Comparison of ENCODE assay signal across 17 cellular contexts in genomic region chr2:179612108-179612507, GRCh38.
DNase-seq lines count a peak whose midpoint lies in the region; ATAC-seq and TF ChIP-seq lines count a peak whose summit lies in the region.
"Had no signal": no experiment of that assay in that cellular context is flagged by ENCODE, and none has a peak within 500 bp of the region (broad histone marks: within the 10 kb centered on the region; RNA-seq: fewer than 3 reads in every experiment).

No MANE protein-coding gene starts in this region.

- peak; percentile 19 for DNase-seq in M059J (ENCODE audit: low read depth)
- DNase-seq in fibroblast of mammary gland (ENCODE audit: low read depth): peak; percentile 58
- DNase-seq in skeletal muscle cell (ENCODE audit: low read depth): peak; percentile 23
- no peak for DNase-seq in T-helper 2 cell treated with Interferon-gamma antibody and Interleukin-4, amounts not matched to agents 5 μg/mL and 100 μg/mL, for 36 hours (ENCODE audit: low spot score)
- DNase-seq in NCI-H2081 (lab: John Stamatoyannopoulos, UW): no peak
- DNase-seq: activated CD8-positive, alpha-beta T cell treated with anti-CD3 and anti-CD28 coated beads, Interleukin-2, amount 10 ng/mL, durations not matched to agents 7 days and 5 days; DMS 273 treated with DMSO at 0.1 percent for 48 hours; effector memory CD4-positive, alpha-beta T cell; foreskin keratinocyte; NCI-H146; NCI-H446; stimulated activated CD4-positive, alpha-beta T cell treated with anti-CD3 and anti-CD28 coated beads, Interleukin-2, amount 100 ng/mL, for 24 hours had no signal

- peak overlapping the region; percentile 19; the same call in 1 of the 2 replicates for H3K27ac ChIP-seq in C4-2B
- H3K27ac ChIP-seq: BLaER1, foreskin keratinocyte had no signal

- no peak overlapping the region for H3K27ac Mint-ChIP-seq in T-helper 2 cell treated with Interferon-gamma antibody and Interleukin-4, amounts not matched to agents 5 μg/mL and 100 μg/mL, for 36 hours
- H3K27ac Mint-ChIP-seq: activated CD8-positive, alpha-beta T cell treated with anti-CD3 and anti-CD28 coated beads, Interleukin-2, amount 10 ng/mL, durations not matched to agents 7 days and 5 days had no signal

- ATAC-seq in HG03159 (IDR thresholded peaks at IDR 0.05; ENCODE audit: unreplicated experiment): no peak
- ATAC-seq: activated CD8-positive, alpha-beta T cell treated with anti-CD3 and anti-CD28 coated beads, Interleukin-2, amount 10 ng/mL, durations not matched to agents 7 days and 5 days; sciatic nerve had no signal

- H3K4me1 Mint-ChIP-seq in T-helper 2 cell treated with Interferon-gamma antibody and Interleukin-4, amounts not matched to agents 5 μg/mL and 100 μg/mL, for 36 hours (ENCODE audit: low read depth): no peaks in the 10 kb centered on the region
- H3K4me1 Mint-ChIP-seq: central memory CD8-positive, alpha-beta T cell had no signal

- H3K36me3 Mint-ChIP-seq in T-helper 2 cell treated with Interferon-gamma antibody and Interleukin-4, amounts not matched to agents 5 μg/mL and 100 μg/mL, for 36 hours (ENCODE audit: low read depth): no peaks in the 10 kb centered on the region

- no peak for TF ChIP-seq CTCF in C4-2B (conservative IDR thresholded peaks at IDR 0.05)
- TF ChIP-seq CTCF in fibroblast of mammary gland (conservative IDR thresholded peaks at IDR 0.05; ENCODE audit: control insufficient read depth, insufficient read depth, low read depth, low read length): no peak

- no peak overlapping the region for H3K4me3 Mint-ChIP-seq in T-helper 2 cell treated with Interferon-gamma antibody and Interleukin-4, amounts not matched to agents 5 μg/mL and 100 μg/mL, for 36 hours
- H3K4me3 Mint-ChIP-seq: activated CD8-positive, alpha-beta T cell treated with anti-CD3 and anti-CD28 coated beads, Interleukin-2, amount 10 ng/mL, durations not matched to agents 7 days and 5 days; central memory CD8-positive, alpha-beta T cell had no signal

- H3K27me3 Mint-ChIP-seq in T-helper 2 cell treated with Interferon-gamma antibody and Interleukin-4, amounts not matched to agents 5 μg/mL and 100 μg/mL, for 36 hours (ENCODE audit: low read depth): no peaks in the 10 kb centered on the region
- H3K27me3 Mint-ChIP-seq: central memory CD8-positive, alpha-beta T cell had no signal

- no peaks in the 10 kb centered on the region for H3K9me3 Mint-ChIP-seq in T-helper 2 cell treated with Interferon-gamma antibody and Interleukin-4, amounts not matched to agents 5 μg/mL and 100 μg/mL, for 36 hours

- H3K4me3 ChIP-seq in fibroblast of mammary gland (ENCODE audit: control insufficient read depth, low read depth, low read length): no peak overlapping the region
- H3K4me3 ChIP-seq in skeletal muscle cell (ENCODE audit: low read depth, low read length): no peak overlapping the region
- H3K4me3 ChIP-seq: BLaER1 had no signal

Comparison
In these comparisons a context has a peak if more than half of its experiments do, and no peak if none do; other contexts are left out.
1. DNase-seq: peak in M059J (single experiment), fibroblast of mammary gland (single experiment) and skeletal muscle cell (single experiment); none in T-helper 2 cell treated with Interferon-gamma antibody and Interleukin-4, amounts not matched to agents 5 μg/mL and 100 μg/mL, for 36 hours (single experiment) and NCI-H2081 (0 of 2).